In genomic region chr2:226184940-226185575, GRCh38 we compare ENCODE assay signal across 10 cellular contexts.
DNase-seq lines count a peak whose midpoint lies in the region; ATAC-seq and TF ChIP-seq lines count a peak whose summit lies in the region.
"Had no signal": no experiment of that assay in that cellular context is flagged by ENCODE, and none has a peak within 500 bp of the region (broad histone marks: within the 10 kb centered on the region; RNA-seq: fewer than 3 reads in every experiment).

No MANE protein-coding gene starts in this region.

- H3K4me3 ChIP-seq in HUES48 (ENCODE audit: low read depth, low read length) (peak overlapping the region; percentile 15; the same call in 1 of the 2 replicates), WI38 (ENCODE audit: low read depth, low read length) (peak overlapping the region; percentile 53), hepatocyte (no peak overlapping the region), testis (no peak overlapping the region)

- H3K4me1 Mint-ChIP-seq in activated T-cell treated with anti-CD3 and anti-CD28 coated beads, Interleukin-2, amount 50 U/mL, for 4 hours (ENCODE audit: low read depth) = no peaks in the 10 kb centered on the region

- ATAC-seq in activated T-cell treated with anti-CD3 and anti-CD28 coated beads, Interleukin-2, amount 50 U/mL, for 4 hours = no peak
- no peak for ATAC-seq in GM21515 (IDR thresholded peaks at IDR 0.05; ENCODE audit: unreplicated experiment)
- ATAC-seq: effector memory CD8-positive, alpha-beta T cell had no signal

- 74% methylated on average over 6 of the region's 6 CpGs for WGBS in hepatocyte (ENCODE audit: low lambda C conversion rate, missing lambda C conversion rate)
- 46 to 53% methylated on average over 6 of the region's 6 CpGs for WGBS in testis, 2 donors

- H3K9me3 ChIP-seq in HUES48 (ENCODE audit: control insufficient read depth, insufficient read depth, low read length) = no peaks in the 10 kb centered on the region
- no peaks in the 10 kb centered on the region for H3K9me3 ChIP-seq in hepatocyte (ENCODE audit: low read depth)
- H3K9me3 ChIP-seq in testis = no peaks in the 10 kb centered on the region

- H3K4me1 ChIP-seq in HUES48 (ENCODE audit: control insufficient read depth, insufficient read depth, low read length) = peaks cover 20% of the 10 kb centered on the region
- peaks cover 18% of the 10 kb centered on the region for H3K4me1 ChIP-seq in hepatocyte (ENCODE audit: insufficient read depth)
- no peaks in the 10 kb centered on the region for H3K4me1 ChIP-seq in testis

- no peaks in the 10 kb centered on the region for H3K9me3 Mint-ChIP-seq in activated T-cell treated with anti-CD3 and anti-CD28 coated beads, Interleukin-2, amount 50 U/mL, for 4 hours

- TF ChIP-seq CTCF in WI38 (IDR thresholded peaks at IDR 0.05; ENCODE audit: low read depth, low read length) (no peak), hepatocyte (IDR thresholded peaks at IDR 0.05; ENCODE audit: poor library complexity) (no peak), testis (IDR thresholded peaks at IDR 0.05) (no peak)

- H3K36me3 Mint-ChIP-seq in activated T-cell treated with anti-CD3 and anti-CD28 coated beads, Interleukin-2, amount 50 U/mL, for 4 hours (ENCODE audit: insufficient read depth) = no peaks in the 10 kb centered on the region

- no peaks in the 10 kb centered on the region for H3K9me2 ChIP-seq in hepatocyte (replicated peaks; ENCODE audit: insufficient read depth)

- TF ChIP-seq POLR2A in testis (IDR thresholded peaks at IDR 0.05) = no peak

- no peak overlapping the region for H3K9ac ChIP-seq in HUES48 (ENCODE audit: low read depth, low read length)

- peak overlapping the region; percentile 14 for H3K4me2 ChIP-seq in hepatocyte

- peaks cover 13% of the 10 kb centered on the region for H3K27me3 Mint-ChIP-seq in activated T-cell treated with anti-CD3 and anti-CD28 coated beads, Interleukin-2, amount 50 U/mL, for 4 hours (ENCODE audit: low read depth)

- intact Hi-C loops in testis (cut with DNase I; ENCODE audit: low total_unique reads) = no loop called here

- DNase-seq in hepatocyte (ENCODE audit: low spot score) (no peak), testis (peak; percentile 23), NCI-H1092 treated with DMSO at 0.1 percent for 48 hours (lab: John Stamatoyannopoulos, UW) (no peak)
- no peak for DNase-seq in activated T-cell treated with anti-CD3 and anti-CD28 coated beads, Interleukin-2, amount 50 U/mL, for 4 hours
- DNase-seq: activated T-cell treated with anti-CD3 and anti-CD28 coated beads, Interleukin-2, amount 50 U/mL, for 48 hours; effector memory CD8-positive, alpha-beta T cell; NCI-H1105 treated with DMSO at 0.1 percent for 48 hours had no signal

- H2AFZ ChIP-seq in hepatocyte = no peak overlapping the region

- no peaks in the 10 kb centered on the region for H3K27me3 ChIP-seq in HUES48 (ENCODE audit: control insufficient read depth, insufficient read depth, low read length)
- no peaks in the 10 kb centered on the region for H3K27me3 ChIP-seq in hepatocyte
- no peaks in the 10 kb centered on the region for H3K27me3 ChIP-seq in testis

- H3K36me3 ChIP-seq in HUES48 (ENCODE audit: control insufficient read depth, insufficient read depth, low read length) (no peaks in the 10 kb centered on the region), hepatocyte (replicated peaks; ENCODE audit: insufficient read depth, low read depth) (no peaks in the 10 kb centered on the region), testis (ENCODE audit: low read depth, missing control alignments) (no peaks in the 10 kb centered on the region)

- no peaks in the 10 kb centered on the region for H4K20me1 ChIP-seq in hepatocyte (ENCODE audit: insufficient read depth, poor library complexity, severe bottlenecking)

- H3K79me2 ChIP-seq in hepatocyte = no peaks in the 10 kb centered on the region

- H3K27ac ChIP-seq in HUES48 (ENCODE audit: low read depth, low read length) (peak overlapping the region; percentile 37), hepatocyte (peak overlapping the region; percentile 48), testis (no peak overlapping the region)

- no peak overlapping the region for H3K4me3 Mint-ChIP-seq in activated T-cell treated with anti-CD3 and anti-CD28 coated beads, Interleukin-2, amount 50 U/mL, for 4 hours
- H3K4me3 Mint-ChIP-seq: effector memory CD8-positive, alpha-beta T cell had no signal

Comparison
In these comparisons a context has a peak if more than half of its experiments do, and no peak if none do; other contexts are left out.
1. H3K27ac ChIP-seq: peak in HUES48 (single experiment) and hepatocyte (single experiment); none in testis (0 of 2).
2. H3K4me3 ChIP-seq: peak in HUES48 (single experiment) and WI38 (single experiment); none in hepatocyte (single experiment) and testis (0 of 2).